Comparison of ENCODE assay signal across 8 cellular contexts in genomic region chr1:200409761-200410565, GRCh38. TPM values are rescaled to one million over a fixed set of nuclear protein-coding genes. Genes with fewer than 3 reads are reported as not detected.
DNase-seq lines count a peak whose midpoint lies in the region; ATAC-seq and TF ChIP-seq lines count a peak whose summit lies in the region.

TSS of gene ZNF281 (minus strand) at chr1:200410036. CDS start at chr1:200409705, 331 bp downstream.

- H3K27ac ChIP-seq in VCaP, result peak within 1 kb of the TSS; percentile 89
- peak within 1 kb of the TSS; percentile 83 to 89 for H3K27ac ChIP-seq in breast epithelium
- peak within 1 kb of the TSS; percentile 95 for H3K27ac ChIP-seq in skeletal muscle tissue (ENCODE audit: low read depth, low read length)

- no peaks in the 10 kb centered on the region for H3K27me3 ChIP-seq in breast epithelium
- H3K27me3 ChIP-seq in skeletal muscle tissue (ENCODE audit: control insufficient read depth in 3 of 3, insufficient read depth in 3 of 3, low read length in 3 of 3), result no peaks in the 10 kb centered on the region

- H3K36me3 ChIP-seq in breast epithelium (no peaks in the 10 kb centered on the region), skeletal muscle tissue (ENCODE audit: control insufficient read depth in 3 of 3, insufficient read depth in 3 of 3, low read length in 3 of 3) (peaks cover 0 to 7% (median 6%) of the 10 kb centered on the region in 3 donors)

- peak within 1 kb of the TSS; percentile 91 to 93 (median 92) for H3K9ac ChIP-seq in skeletal muscle tissue (ENCODE audit: low read depth in 1 of 3, low read length in 3 of 3)

- H3K4me3 ChIP-seq in breast epithelium (peak within 1 kb of the TSS; percentile 93 to 96 (median 95)), iPS-18c (ENCODE audit: insufficient read depth, low read depth, low read length) (peak within 1 kb of the TSS; percentile 87), skeletal muscle tissue (ENCODE audit: low read length in 3 of 3) (peak within 1 kb of the TSS; percentile 87 to 98 (median 94))

- TF ChIP-seq CTCF in VCaP (conservative IDR thresholded peaks at IDR 0.05) (no peak), breast epithelium (IDR thresholded peaks at IDR 0.05) (no peak)

- peak; percentile 99 for DNase-seq in AG08395 (ENCODE audit: low spot score)
- peak; percentile 98 for DNase-seq in NCI-H2227 (lab: John Stamatoyannopoulos, UW; ENCODE audit: unreplicated experiment)
- DNase-seq in breast epithelium (ENCODE audit: low spot score in 2 of 2), result peak; percentile 85 to 92

- intact Hi-C loops in breast epithelium (cut with DNase I; ENCODE audit: low total_unique reads), result no loop called here

- H3K4me1 ChIP-seq in breast epithelium (no peaks in the 10 kb centered on the region), skeletal muscle tissue (ENCODE audit: control insufficient read depth in 3 of 3, insufficient read depth in 3 of 3, low read length in 3 of 3) (peaks cover 26 to 34% (median 32%) of the 10 kb centered on the region in 3 donors)

- ATAC-seq in GM18909 (IDR thresholded peaks at IDR 0.05; ENCODE audit: poor library complexity, unreplicated experiment) (peak; percentile 96), HG03159 (IDR thresholded peaks at IDR 0.05; ENCODE audit: unreplicated experiment) (peak; percentile 94)

- no peaks in the 10 kb centered on the region for H3K9me3 ChIP-seq in breast epithelium
- no peaks in the 10 kb centered on the region for H3K9me3 ChIP-seq in iPS-18c (ENCODE audit: control insufficient read depth, insufficient read depth, low read length)
- no peaks in the 10 kb centered on the region for H3K9me3 ChIP-seq in skeletal muscle tissue (ENCODE audit: control insufficient read depth in 3 of 3, low read length in 3 of 3)

- peak; percentile 40 for TF ChIP-seq POLR2A in breast epithelium (IDR thresholded peaks at IDR 0.05)

RNA-seq across cellular contexts. Expression of gene ZNF281, which starts in this region (rescaled TPM):
- 10 to 100 TPM; 11.0 to 25.6 (median 16.1) TPM for total RNA-seq in breast epithelium
- total RNA-seq in skeletal muscle tissue, result 11.5 TPM

Comparison
In these comparisons a context has a peak if more than half of its experiments do, and no peak if none do; other contexts are left out.
1. Peak in every context shown above with its lines: DNase-seq, ATAC-seq, H3K4me3 ChIP-seq and H3K27ac ChIP-seq.